Comparison of ENCODE assay signal across 8 cellular contexts in the genomic region with DNA sequence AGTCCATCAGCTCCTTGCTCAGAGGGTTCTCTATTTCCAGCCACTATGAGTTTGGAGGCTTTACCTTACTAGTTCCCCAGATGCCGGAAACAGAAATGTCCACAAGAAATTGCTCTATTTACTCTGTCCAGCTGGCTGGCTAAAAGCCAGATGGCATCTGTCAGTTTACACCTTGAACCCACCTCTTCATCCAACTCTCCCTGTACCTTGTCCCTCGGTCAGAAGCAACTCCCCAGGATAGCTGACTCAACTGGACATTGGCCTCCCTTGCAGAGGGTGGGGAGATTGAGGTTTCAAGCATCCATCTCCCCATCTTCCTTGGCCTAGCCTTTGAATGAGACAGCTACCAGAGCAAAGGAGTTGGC. TPM values are rescaled to one million over a fixed set of nuclear protein-coding genes. Genes with fewer than 3 reads are reported as not detected.
A peak's percentile ranks its signal among the peaks of the same experiment; 100 is the strongest.
DNase-seq lines count a peak whose midpoint lies in the region; ATAC-seq, FAIRE-seq and TF ChIP-seq lines count a peak whose summit lies in the region.

No MANE protein-coding gene starts in this region.

- peaks cover 39% of the 10 kb centered on the region for H3K4me1 Mint-ChIP-seq in activated CD8-positive, alpha-beta memory T cell treated with anti-CD3 and anti-CD28 coated beads, Interleukin-2, amount 10 ng/mL, durations not matched to agents 7 days and 5 days
- H3K4me1 Mint-ChIP-seq in activated CD8-positive, alpha-beta T cell treated with anti-CD3 and anti-CD28 coated beads for 36 hours (ENCODE audit: low read depth), result peaks cover 40% of the 10 kb centered on the region

- ATAC-seq in activated CD8-positive, alpha-beta memory T cell treated with anti-CD3 and anti-CD28 coated beads, Interleukin-2, amount 10 ng/mL, durations not matched to agents 7 days and 5 days, result no peak
- no peak for ATAC-seq in activated CD8-positive, alpha-beta T cell treated with anti-CD3 and anti-CD28 coated beads for 36 hours
- no peak for ATAC-seq in GM21717 (IDR thresholded peaks at IDR 0.05; ENCODE audit: unreplicated experiment)

- H3K4me3 Mint-ChIP-seq in activated CD8-positive, alpha-beta memory T cell treated with anti-CD3 and anti-CD28 coated beads, Interleukin-2, amount 10 ng/mL, durations not matched to agents 7 days and 5 days, result peak overlapping the region; percentile 80
- peak overlapping the region; percentile 85 for H3K4me3 Mint-ChIP-seq in activated CD8-positive, alpha-beta T cell treated with anti-CD3 and anti-CD28 coated beads for 36 hours

- TF ChIP-seq CTCF in activated CD8-positive, alpha-beta T cell treated with anti-CD3 and anti-CD28 coated beads for 36 hours (IDR thresholded peaks at IDR 0.05), result no peak
- no peak for TF ChIP-seq CTCF in kidney (IDR thresholded peaks at IDR 0.05; ENCODE audit: borderline replicate concordance, extremely low read depth, insufficient read depth)

- CTCF ChIA-PET in activated CD8-positive, alpha-beta memory T cell treated with anti-CD3 and anti-CD28 coated beads, Interleukin-2, amount 10 ng/mL, durations not matched to agents 7 days and 5 days (lab: Charles Lee), result interaction anchor here (0.5 to 1.5 kb wide), 13 partner anchors 9 to 273 kb away, joined by 3 to 7 read pairs (median 3); a partner anchor contains a TSS
- CTCF ChIA-PET in activated CD8-positive, alpha-beta T cell treated with anti-CD3 and anti-CD28 coated beads for 36 hours (lab: Charles Lee), result interaction anchor here (1.0 to 1.7 kb wide), 5 partner anchors 10 to 215 kb away, joined by 3 to 7 read pairs (median 3); a partner anchor contains a TSS

- H3K27me3 Mint-ChIP-seq in activated CD8-positive, alpha-beta memory T cell treated with anti-CD3 and anti-CD28 coated beads, Interleukin-2, amount 10 ng/mL, durations not matched to agents 7 days and 5 days, result no peaks in the 10 kb centered on the region
- H3K27me3 Mint-ChIP-seq in activated CD8-positive, alpha-beta T cell treated with anti-CD3 and anti-CD28 coated beads for 36 hours, result no peaks in the 10 kb centered on the region

- peaks cover 24% of the 10 kb centered on the region for H3K36me3 Mint-ChIP-seq in activated CD8-positive, alpha-beta memory T cell treated with anti-CD3 and anti-CD28 coated beads, Interleukin-2, amount 10 ng/mL, durations not matched to agents 7 days and 5 days
- peaks cover 17% of the 10 kb centered on the region for H3K36me3 Mint-ChIP-seq in activated CD8-positive, alpha-beta T cell treated with anti-CD3 and anti-CD28 coated beads for 36 hours (ENCODE audit: low read depth)

- intact Hi-C loops in activated CD8-positive, alpha-beta T cell treated with anti-CD3 and anti-CD28 coated beads for 36 hours (cut with micrococcal nuclease), result no loop called here
- intact Hi-C loops in kidney (cut with DNase I), result no loop called here

- POLR2A ChIA-PET in activated CD8-positive, alpha-beta T cell treated with anti-CD3 and anti-CD28 coated beads for 36 hours (lab: Charles Lee), result interaction anchor here (1.1 to 9.7 kb wide), 6 partner anchors 8 to 90 kb away, joined by 3 to 107 read pairs (median 7); a partner anchor contains a TSS

- FAIRE-seq in kidney (lab: Jason Lieb, UNC), result no peak

- no peaks in the 10 kb centered on the region for H3K27me3 ChIP-seq in subcutaneous abdominal adipose tissue (ENCODE audit: control insufficient read depth in 5 of 5, insufficient read depth in 4 of 5, low read length in 5 of 5)

- DNase-seq in activated CD8-positive, alpha-beta memory T cell treated with anti-CD3 and anti-CD28 coated beads, Interleukin-2, amount 10 ng/mL, durations not matched to agents 7 days and 5 days, result no peak
- DNase-seq in activated CD8-positive, alpha-beta memory T cell treated with anti-CD3 and anti-CD28 coated beads for 24 hours, result no peak
- no peak for DNase-seq in activated CD8-positive, alpha-beta T cell treated with anti-CD3 and anti-CD28 coated beads for 36 hours
- DNase-seq in kidney (no peak), GDM1 (lab: John Stamatoyannopoulos, UW) (no peak), OCI-M2 (lab: John Stamatoyannopoulos, UW; ENCODE audit: unreplicated experiment) (no peak)

- H3K4me1 ChIP-seq in kidney (ENCODE audit: control insufficient read depth in 1 of 2, insufficient read depth in 1 of 2, low read depth in 1 of 2, low read length in 2 of 2), result peaks cover 23 to 37% of the 10 kb centered on the region in 2 donors
- peaks cover 10 to 37% (median 31%) of the 10 kb centered on the region in 5 donors for H3K4me1 ChIP-seq in subcutaneous abdominal adipose tissue (ENCODE audit: control insufficient read depth in 5 of 5, insufficient read depth in 5 of 5, low read length in 5 of 5)

- peaks cover 13 to 19% of the 10 kb centered on the region in 2 donors for H3K36me3 ChIP-seq in kidney (ENCODE audit: control insufficient read depth in 1 of 2, insufficient read depth in 2 of 2, low read length in 2 of 2)
- H3K36me3 ChIP-seq in subcutaneous abdominal adipose tissue (ENCODE audit: control insufficient read depth in 5 of 5, insufficient read depth in 5 of 5, low read length in 5 of 5), result peaks cover 0 to 36% (median 35%) of the 10 kb centered on the region in 5 donors

- no peaks in the 10 kb centered on the region for H3K9me3 Mint-ChIP-seq in activated CD8-positive, alpha-beta memory T cell treated with anti-CD3 and anti-CD28 coated beads, Interleukin-2, amount 10 ng/mL, durations not matched to agents 7 days and 5 days (ENCODE audit: low read depth)
- no peaks in the 10 kb centered on the region for H3K9me3 Mint-ChIP-seq in activated CD8-positive, alpha-beta T cell treated with anti-CD3 and anti-CD28 coated beads for 36 hours

- H3K27ac ChIP-seq in kidney (ENCODE audit: low read depth in 2 of 2, low read length in 2 of 2) (peak overlapping the region in 1 of 2 donors; percentile 24), subcutaneous abdominal adipose tissue (ENCODE audit: low read depth, low read length) (no peak overlapping the region)

- H3K4me3 ChIP-seq in kidney (ENCODE audit: low read length in 2 of 2) (peak overlapping the region; percentile 83), subcutaneous abdominal adipose tissue (ENCODE audit: low read depth in 1 of 5, low read length in 5 of 5) (peak overlapping the region; percentile 65 to 85 (median 83))

- peak overlapping the region; percentile 70 for H3K27ac Mint-ChIP-seq in activated CD8-positive, alpha-beta memory T cell treated with anti-CD3 and anti-CD28 coated beads, Interleukin-2, amount 10 ng/mL, durations not matched to agents 7 days and 5 days
- peak overlapping the region; percentile 75 for H3K27ac Mint-ChIP-seq in activated CD8-positive, alpha-beta T cell treated with anti-CD3 and anti-CD28 coated beads for 36 hours

- no peaks in the 10 kb centered on the region for H3K9me3 ChIP-seq in kidney (ENCODE audit: control insufficient read depth in 1 of 2, low read length in 2 of 2)
- no peaks in the 10 kb centered on the region for H3K9me3 ChIP-seq in subcutaneous abdominal adipose tissue (ENCODE audit: control insufficient read depth in 5 of 5, low read length in 5 of 5)

- H3K9ac ChIP-seq in kidney (ENCODE audit: low read length in 2 of 2) (no peak overlapping the region), subcutaneous abdominal adipose tissue (ENCODE audit: low read length in 5 of 5) (peak overlapping the region in 1 of 5 donors; percentile 71)

RNA-seq across cellular contexts. Expression of a gene that starts 1.7 kb away (rescaled TPM):
- total RNA-seq in activated CD8-positive, alpha-beta memory T cell treated with anti-CD3 and anti-CD28 coated beads, Interleukin-2, amount 10 ng/mL, durations not matched to agents 7 days and 5 days, result 10 to 100 TPM; 30.6 to 35.1 TPM
- total RNA-seq in activated CD8-positive, alpha-beta T cell treated with anti-CD3 and anti-CD28 coated beads for 36 hours, result 10 to 100 TPM; 14.2 to 17.7 TPM
- 16.0 TPM for total RNA-seq in kidney
- polyA plus RNA-seq in kidney (ENCODE audit: insufficient read depth, low read depth, low replicate concordance), result 17.7 TPM

RNA-seq across cellular contexts. Expression of a gene that starts 7.2 kb away (rescaled TPM):
- total RNA-seq in activated CD8-positive, alpha-beta memory T cell treated with anti-CD3 and anti-CD28 coated beads, Interleukin-2, amount 10 ng/mL, durations not matched to agents 7 days and 5 days, result 10 to 100 TPM; 65.1 to 77.1 TPM
- total RNA-seq in activated CD8-positive, alpha-beta T cell treated with anti-CD3 and anti-CD28 coated beads for 36 hours, result 10 to 100 TPM; 51.1 to 52.2 TPM
- 34.8 TPM for total RNA-seq in kidney
- 41.0 TPM for polyA plus RNA-seq in kidney (ENCODE audit: insufficient read depth, low read depth, low replicate concordance)

RNA-seq across cellular contexts. Expression of a gene that starts 12.5 kb away (rescaled TPM):
- 10 to 100 TPM; 40.4 to 43.0 TPM for total RNA-seq in activated CD8-positive, alpha-beta memory T cell treated with anti-CD3 and anti-CD28 coated beads, Interleukin-2, amount 10 ng/mL, durations not matched to agents 7 days and 5 days
- total RNA-seq in activated CD8-positive, alpha-beta T cell treated with anti-CD3 and anti-CD28 coated beads for 36 hours, result 10 to 100 TPM; 23.9 to 26.5 TPM
- 29.1 TPM for total RNA-seq in kidney
- 14.5 TPM for polyA plus RNA-seq in kidney (ENCODE audit: insufficient read depth, low read depth, low replicate concordance)

RNA-seq across cellular contexts. Expression of a gene that starts 24.2 kb away (rescaled TPM):
- total RNA-seq in activated CD8-positive, alpha-beta memory T cell treated with anti-CD3 and anti-CD28 coated beads, Interleukin-2, amount 10 ng/mL, durations not matched to agents 7 days and 5 days, result 10 to 100 TPM; 26.6 to 36.7 TPM
- total RNA-seq in activated CD8-positive, alpha-beta T cell treated with anti-CD3 and anti-CD28 coated beads for 36 hours, result 10 to 100 TPM; 33.6 to 36.1 TPM
- 16.7 TPM for total RNA-seq in kidney
- polyA plus RNA-seq in kidney (ENCODE audit: insufficient read depth, low read depth, low replicate concordance), result 32.3 TPM

RNA-seq across cellular contexts. Expression of a gene that starts 40.0 kb away (rescaled TPM):
- not detected for total RNA-seq in activated CD8-positive, alpha-beta memory T cell treated with anti-CD3 and anti-CD28 coated beads, Interleukin-2, amount 10 ng/mL, durations not matched to agents 7 days and 5 days
- total RNA-seq in activated CD8-positive, alpha-beta T cell treated with anti-CD3 and anti-CD28 coated beads for 36 hours, result not detected
- 0.25 TPM for total RNA-seq in kidney
- polyA plus RNA-seq in kidney (ENCODE audit: insufficient read depth, low read depth, low replicate concordance), result 0.52 TPM
